ENCODE assay signal across 13 cellular contexts in the genomic region with DNA sequence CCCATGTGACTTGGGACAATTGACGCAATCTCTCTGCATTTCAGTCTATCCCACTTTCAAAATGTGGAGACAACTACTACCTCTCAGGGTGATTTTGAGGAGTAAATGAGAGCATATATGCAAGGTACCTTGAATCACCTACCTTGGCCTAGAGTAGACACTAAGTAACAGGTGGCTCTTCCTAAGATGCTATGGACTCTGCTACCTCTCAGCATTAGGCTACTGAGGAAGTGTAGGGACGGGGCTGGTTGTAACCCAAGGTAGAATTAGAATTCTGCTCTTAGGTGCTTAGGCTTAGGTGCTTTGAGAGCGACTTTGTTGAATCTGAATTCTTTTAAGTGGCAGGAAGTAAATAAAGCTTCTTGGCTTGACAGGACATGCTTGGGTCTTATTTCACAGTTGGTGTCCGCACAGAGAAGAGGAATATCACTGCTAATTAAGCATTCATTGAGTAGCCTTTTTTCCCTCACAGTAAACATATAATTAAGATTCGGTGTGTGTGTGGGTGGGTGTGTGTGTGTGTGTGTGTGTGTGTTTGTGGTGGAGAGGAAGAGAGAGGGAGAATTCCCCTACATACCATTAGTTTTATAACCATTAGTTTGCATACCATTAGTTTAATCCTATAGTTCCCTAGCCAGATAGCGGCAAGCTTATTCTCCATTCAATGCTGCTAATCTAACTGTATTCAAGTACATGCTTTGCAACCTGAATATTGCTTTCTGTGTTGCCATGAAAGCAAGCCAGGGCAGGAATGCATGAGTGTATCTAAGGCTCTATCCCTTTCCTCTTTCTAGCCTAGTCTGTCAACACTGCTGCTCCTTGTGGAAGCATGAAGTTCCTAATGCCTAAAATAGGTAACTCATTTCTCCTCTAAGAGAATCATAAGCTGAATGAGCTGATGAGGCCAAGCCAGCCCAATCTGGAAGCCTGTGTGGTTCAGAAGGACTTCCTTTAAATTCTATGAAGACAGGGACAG.
DNase-seq lines count a peak whose midpoint lies in the region; ATAC-seq and TF ChIP-seq lines count a peak whose summit lies in the region.
"Had no signal": no experiment of that assay in that cellular context is flagged by ENCODE, and none has a peak within 500 bp of the region (broad histone marks: within the 10 kb centered on the region; RNA-seq: fewer than 3 reads in every experiment).

No MANE protein-coding gene starts in this region.

- peak overlapping the region; percentile 57 for H3K4me3 Mint-ChIP-seq in activated CD4-positive, alpha-beta memory T cell treated with anti-CD3 and anti-CD28 coated beads, Interleukin-2, amount 10 ng/mL, durations not matched to agents 7 days and 5 days
- H3K4me3 Mint-ChIP-seq: CD14-positive monocyte had no signal

- no peaks in the 10 kb centered on the region for H3K4me1 ChIP-seq in right cardiac atrium (ENCODE audit: control insufficient read depth, insufficient read depth, low read length)
- peaks cover 10 to 68% (median 10%) of the 10 kb centered on the region in 3 donors for H3K4me1 ChIP-seq in esophagus squamous epithelium

- POLR2A ChIA-PET in activated CD4-positive, alpha-beta memory T cell treated with anti-CD3 and anti-CD28 coated beads, Interleukin-2, amount 10 ng/mL, durations not matched to agents 7 days and 5 days (lab: Charles Lee), result interaction anchor here (8.0 kb wide), 1 partner anchor 11 kb away, joined by 116 read pairs; no protein-coding TSS in a partner anchor

- H3K27ac ChIP-seq in right cardiac atrium (ENCODE audit: low read length), result no peak overlapping the region
- H3K27ac ChIP-seq in esophagus squamous epithelium, result peak overlapping the region; percentile 56 to 73 (median 62)
- H3K27ac ChIP-seq: PC-9 had no signal

- CTCF ChIA-PET in activated CD4-positive, alpha-beta memory T cell treated with anti-CD3 and anti-CD28 coated beads, Interleukin-2, amount 10 ng/mL, durations not matched to agents 7 days and 5 days (lab: Charles Lee), result interaction anchor here (1.3 to 1.5 kb wide), 3 partner anchors 12 to 85 kb away, joined by 3 to 8 read pairs (median 4); no protein-coding TSS in a partner anchor

- intact Hi-C loops in left ventricle myocardium superior (cut with micrococcal nuclease) (no loop called here), right cardiac atrium (cut with DNase I) (no loop called here), esophagus squamous epithelium (cut with DNase I) (no loop called here)

- H3K4me3 ChIP-seq in right cardiac atrium (ENCODE audit: low read length), result no peak overlapping the region
- H3K4me3 ChIP-seq in esophagus squamous epithelium, result peak overlapping the region in 2 of 4 donors; percentile 39 to 45
- H3K4me3 ChIP-seq: PC-9 had no signal

- peak; percentile 45 for ATAC-seq in left ventricle myocardium superior
- no peak for ATAC-seq in right cardiac atrium
- no peak for ATAC-seq in GM21723 (IDR thresholded peaks at IDR 0.05; ENCODE audit: unreplicated experiment)
- no peak for ATAC-seq in HG02642 (IDR thresholded peaks at IDR 0.05; ENCODE audit: poor library complexity, unreplicated experiment)

- H3K27me3 ChIP-seq in right cardiac atrium (ENCODE audit: control insufficient read depth, insufficient read depth), result no peaks in the 10 kb centered on the region
- no peaks in the 10 kb centered on the region for H3K27me3 ChIP-seq in esophagus squamous epithelium

- H3K36me3 Mint-ChIP-seq in activated CD4-positive, alpha-beta memory T cell treated with anti-CD3 and anti-CD28 coated beads, Interleukin-2, amount 10 ng/mL, durations not matched to agents 7 days and 5 days (ENCODE audit: low read depth), result peaks cover 31% of the 10 kb centered on the region

- H3K4me1 Mint-ChIP-seq in activated CD4-positive, alpha-beta memory T cell treated with anti-CD3 and anti-CD28 coated beads, Interleukin-2, amount 10 ng/mL, durations not matched to agents 7 days and 5 days, result peaks cover 80% of the 10 kb centered on the region

- DNase-seq in left ventricle myocardium superior (no peak), right cardiac atrium (no peak), esophagus squamous epithelium (lab: John Stamatoyannopoulos, UW) (no peak), HK-2 (ENCODE audit: unreplicated experiment) (no peak), SKM-1 treated with dmso at 0.1 percent for 144 hours (lab: John Stamatoyannopoulos, UW; ENCODE audit: unreplicated experiment) (no peak)
- no peak for DNase-seq in activated CD4-positive, alpha-beta memory T cell treated with anti-CD3 and anti-CD28 coated beads, Interleukin-2, amount 10 ng/mL, durations not matched to agents 7 days and 5 days
- DNase-seq: erythroblast, HCEC 1CT, KG1, PC-9 had no signal

- no peaks in the 10 kb centered on the region for H3K27me3 Mint-ChIP-seq in activated CD4-positive, alpha-beta memory T cell treated with anti-CD3 and anti-CD28 coated beads, Interleukin-2, amount 10 ng/mL, durations not matched to agents 7 days and 5 days

- peak overlapping the region; percentile 52 for H3K27ac Mint-ChIP-seq in activated CD4-positive, alpha-beta memory T cell treated with anti-CD3 and anti-CD28 coated beads, Interleukin-2, amount 10 ng/mL, durations not matched to agents 7 days and 5 days

- H3K9me3 Mint-ChIP-seq in activated CD4-positive, alpha-beta memory T cell treated with anti-CD3 and anti-CD28 coated beads, Interleukin-2, amount 10 ng/mL, durations not matched to agents 7 days and 5 days, result peaks cover 2% of the 10 kb centered on the region
- H3K9me3 Mint-ChIP-seq: CD14-positive monocyte had no signal

- TF ChIP-seq POLR2A in esophagus squamous epithelium (IDR thresholded peaks at IDR 0.05), result no peak

- WGBS in right cardiac atrium, result 78% methylated on average over 6 of the region's 6 CpGs
- 49 to 54% methylated on average over 6 of the region's 6 CpGs for WGBS in esophagus squamous epithelium, 2 donors

- no peaks in the 10 kb centered on the region for H3K36me3 ChIP-seq in esophagus squamous epithelium

- H3K9me3 ChIP-seq in right cardiac atrium (ENCODE audit: control insufficient read depth, low read length), result no peaks in the 10 kb centered on the region
- H3K9me3 ChIP-seq in esophagus squamous epithelium, result no peaks in the 10 kb centered on the region

- no peak for TF ChIP-seq CTCF in esophagus squamous epithelium (IDR thresholded peaks at IDR 0.05)
